21 cellular contexts compared by ENCODE assay signal in genomic region chr13:37383856-37384255, GRCh38.
"Had no signal": no experiment of that assay in that cellular context is flagged by ENCODE, and none has a peak within 500 bp of the region (broad histone marks: within the 10 kb centered on the region; RNA-seq: fewer than 3 reads in every experiment).

No MANE protein-coding gene starts in this region.

- H3K4me3 ChIP-seq: heart left ventricle, lung, psoas muscle, right lobe of liver, spleen, tibial artery, upper lobe of left lung, vagina had no signal

- ATAC-seq: effector memory CD8-positive, alpha-beta T cell; heart left ventricle; left colon; left ventricle myocardium superior; naive thymus-derived CD4-positive, alpha-beta T cell; psoas muscle; right lobe of liver; stimulated activated memory B cell treated with anti-CD40 and anti-IgM and Interleukin-4, amounts not matched to agents 10 μg/mL and 1 μg/mL and 100 μg/mL, for 72 hours had no signal

- H3K27ac ChIP-seq: heart left ventricle, psoas muscle, right lobe of liver, spleen, tibial artery, upper lobe of left lung, vagina had no signal

- H3K27me3 ChIP-seq: heart left ventricle, right lobe of liver, spleen, tibial artery, upper lobe of left lung, vagina had no signal

- H3K9me3 ChIP-seq: psoas muscle, right lobe of liver, spleen, tibial artery, upper lobe of left lung, vagina had no signal

- H3K36me3 ChIP-seq: heart left ventricle, right lobe of liver, spleen, tibial artery, upper lobe of left lung, vagina had no signal

- H3K4me1 ChIP-seq: heart left ventricle, psoas muscle, right lobe of liver, spleen, upper lobe of left lung, vagina had no signal

- DNase-seq: effector memory CD8-positive, alpha-beta T cell; erythroblast; heart left ventricle; hippocampal formation; left colon; left ventricle myocardium superior; mesenchymal stem cell; naive thymus-derived CD4-positive, alpha-beta T cell; nephron progenitor cell; psoas muscle; retina; right lobe of liver; spleen; stimulated activated CD4-positive, alpha-beta T cell treated with anti-CD3 and anti-CD28 coated beads, Interleukin-15, amount 100 ng/mL, for 24 hours; stimulated activated CD4-positive, alpha-beta T cell treated with anti-CD3 and anti-CD28 coated beads, Interleukin-1b, Interleukin-23, amount 100 ng/mL, for 48 hours; stimulated activated CD4-positive, alpha-beta T cell treated with anti-CD3 and anti-CD28 coated beads, Interleukin-4, amount 100 ng/mL, for 24 hours; tibial artery; upper lobe of left lung had no signal
